In genomic region chr5:171660438-171660837, GRCh38 we compare ENCODE assay signal across 21 cellular contexts.
DNase-seq lines count a peak whose midpoint lies in the region; ATAC-seq and TF ChIP-seq lines count a peak whose summit lies in the region.
"Had no signal": no experiment of that assay in that cellular context is flagged by ENCODE, and none has a peak within 500 bp of the region (broad histone marks: within the 10 kb centered on the region; RNA-seq: fewer than 3 reads in every experiment).

No MANE protein-coding gene starts in this region.

- TF ChIP-seq CTCF in KMS-11 (conservative IDR thresholded peaks at IDR 0.05; ENCODE audit: low read depth, low read length) (no peak), glutamatergic neuron (IDR thresholded peaks at IDR 0.05; ENCODE audit: partially characterized antibody, unreplicated experiment) (no peak), natural killer cell (IDR thresholded peaks at IDR 0.05) (no peak)

- H3K27ac Mint-ChIP-seq in glutamatergic neuron (ENCODE audit: unreplicated experiment) = peak overlapping the region; percentile 50
- H3K27ac Mint-ChIP-seq in natural killer cell = no peak overlapping the region
- H3K27ac Mint-ChIP-seq: activated CD4-positive, alpha-beta memory T cell treated with anti-CD3 and anti-CD28 coated beads, Interleukin-2, amount 10 ng/mL, durations not matched to agents 7 days and 5 days; activated T-cell treated with anti-CD3 and anti-CD28 coated beads, Interleukin-2, amount 50 U/mL, for 24 hours; dendritic cell treated with granulocyte-macrophage colony-stimulating factor and Interleukin-4, amounts not matched to agents 40 ng/mL and 50 ng/mL, for 4 days; HFFc6; stimulated activated memory B cell treated with anti-CD40 and anti-IgM and Interleukin-4, amounts not matched to agents 10 μg/mL and 1 μg/mL and 100 μg/mL, for 72 hours had no signal

- no peaks in the 10 kb centered on the region for H3K36me3 ChIP-seq in KMS-11 (ENCODE audit: insufficient read depth)
- H3K36me3 ChIP-seq: cardiac muscle cell, neutrophil had no signal

- H3K27ac ChIP-seq in KMS-11 = peak overlapping the region; percentile 42; the same call in 1 of the 2 replicates
- H3K27ac ChIP-seq: cardiac muscle cell, neutrophil, psoas muscle had no signal

- H3K4me3 Mint-ChIP-seq in glutamatergic neuron (ENCODE audit: unreplicated experiment) (no peak overlapping the region), natural killer cell (no peak overlapping the region)
- H3K4me3 Mint-ChIP-seq: activated CD4-positive, alpha-beta memory T cell treated with anti-CD3 and anti-CD28 coated beads, Interleukin-2, amount 10 ng/mL, durations not matched to agents 7 days and 5 days; activated T-cell treated with anti-CD3 and anti-CD28 coated beads, Interleukin-2, amount 50 U/mL, for 24 hours; dendritic cell treated with granulocyte-macrophage colony-stimulating factor and Interleukin-4, amounts not matched to agents 40 ng/mL and 50 ng/mL, for 4 days; HFFc6; stimulated activated memory B cell treated with anti-CD40 and anti-IgM and Interleukin-4, amounts not matched to agents 10 μg/mL and 1 μg/mL and 100 μg/mL, for 72 hours had no signal

- DNase-seq in GDM1 (lab: John Stamatoyannopoulos, UW) (peak; percentile 68), glutamatergic neuron (no peak), natural killer cell (no peak), SHP77 treated with DMSO at 0.1 percent for 48 hours (lab: John Stamatoyannopoulos, UW) (no peak), NCI-H1436 treated with DMSO at 0.1 percent for 48 hours (lab: John Stamatoyannopoulos, UW) (no peak), globus pallidus (ENCODE audit: low spot score) (no peak)
- DNase-seq: activated CD4-positive, alpha-beta memory T cell treated with anti-CD3 and anti-CD28 coated beads, Interleukin-2, amount 10 ng/mL, durations not matched to agents 7 days and 5 days; activated CD4-positive, CD25-positive, alpha-beta regulatory T cell; activated T-cell treated with anti-CD3 and anti-CD28 coated beads, Interleukin-2, amount 50 U/mL, for 24 hours; anterior cingulate cortex; HFFc6; NCI-H2171; psoas muscle; small intestine; stimulated activated CD4-positive, alpha-beta T cell treated with anti-CD3 and anti-CD28 coated beads, Interleukin-2, amount 100 ng/mL, for 24 hours; T-helper 9 cell had no signal

- H3K27me3 ChIP-seq in KMS-11 (ENCODE audit: insufficient read depth, low read depth) = no peaks in the 10 kb centered on the region
- H3K27me3 ChIP-seq: cardiac muscle cell, neutrophil had no signal

- intact Hi-C loops in natural killer cell (cut with micrococcal nuclease) = no loop called here

- ATAC-seq in natural killer cell = peak; percentile 79 to 98 (median 85)
- ATAC-seq: psoas muscle; stimulated activated memory B cell treated with anti-CD40 and anti-IgM and Interleukin-4, amounts not matched to agents 10 μg/mL and 1 μg/mL and 100 μg/mL, for 72 hours had no signal

- H3K4me1 ChIP-seq in KMS-11 (ENCODE audit: low read depth, poor library complexity, severe bottlenecking) = peaks cover 11% of the 10 kb centered on the region
- H3K4me1 ChIP-seq: psoas muscle had no signal

- H3K4me1 Mint-ChIP-seq in glutamatergic neuron (ENCODE audit: low read depth, unreplicated experiment) (peaks cover 28% of the 10 kb centered on the region), natural killer cell (peaks cover 12 to 15% of the 10 kb centered on the region in 2 donors)
- H3K4me1 Mint-ChIP-seq: activated CD4-positive, alpha-beta memory T cell treated with anti-CD3 and anti-CD28 coated beads, Interleukin-2, amount 10 ng/mL, durations not matched to agents 7 days and 5 days; stimulated activated memory B cell treated with anti-CD40 and anti-IgM and Interleukin-4, amounts not matched to agents 10 μg/mL and 1 μg/mL and 100 μg/mL, for 72 hours had no signal

- H3K79me2 ChIP-seq in KMS-11 (ENCODE audit: insufficient read depth, low read depth) = no peaks in the 10 kb centered on the region

- H3K9ac ChIP-seq in KMS-11 = no peak overlapping the region

- H3K36me3 Mint-ChIP-seq in glutamatergic neuron (ENCODE audit: unreplicated experiment) = no peaks in the 10 kb centered on the region
- no peaks in the 10 kb centered on the region for H3K36me3 Mint-ChIP-seq in natural killer cell
- H3K36me3 Mint-ChIP-seq: stimulated activated memory B cell treated with anti-CD40 and anti-IgM and Interleukin-4, amounts not matched to agents 10 μg/mL and 1 μg/mL and 100 μg/mL, for 72 hours had no signal

- H3K4me2 ChIP-seq in KMS-11 = no peak overlapping the region

- H3K9me3 Mint-ChIP-seq in glutamatergic neuron (ENCODE audit: unreplicated experiment) (peaks cover 3% of the 10 kb centered on the region), natural killer cell (no peaks in the 10 kb centered on the region)
- H3K9me3 Mint-ChIP-seq: activated CD4-positive, alpha-beta memory T cell treated with anti-CD3 and anti-CD28 coated beads, Interleukin-2, amount 10 ng/mL, durations not matched to agents 7 days and 5 days; activated T-cell treated with anti-CD3 and anti-CD28 coated beads, Interleukin-2, amount 50 U/mL, for 24 hours; dendritic cell treated with granulocyte-macrophage colony-stimulating factor and Interleukin-4, amounts not matched to agents 40 ng/mL and 50 ng/mL, for 4 days; HFFc6 had no signal

- peaks cover 1% of the 10 kb centered on the region for H3K27me3 Mint-ChIP-seq in glutamatergic neuron (ENCODE audit: unreplicated experiment)
- peaks cover 0 to 14% of the 10 kb centered on the region in 2 donors for H3K27me3 Mint-ChIP-seq in natural killer cell (ENCODE audit: low read depth in 2 of 2)
- H3K27me3 Mint-ChIP-seq: dendritic cell treated with granulocyte-macrophage colony-stimulating factor and Interleukin-4, amounts not matched to agents 40 ng/mL and 50 ng/mL, for 4 days had no signal

- H3K4me3 ChIP-seq in KMS-11 (IDR thresholded peaks at IDR 0.05; ENCODE audit: insufficient read depth, low read depth, low read length) = no peak overlapping the region
- H3K4me3 ChIP-seq: cardiac muscle cell, psoas muscle had no signal

- peak overlapping the region; percentile 47; the same call in 1 of the 2 replicates for H2AFZ ChIP-seq in KMS-11 (ENCODE audit: low read depth)

- no peaks in the 10 kb centered on the region for H4K20me1 ChIP-seq in KMS-11 (ENCODE audit: insufficient read depth)
